In genomic region chr17:35063514-35064223, GRCh38 we compare ENCODE assay signal across 1 cellular context.
A peak's percentile ranks its signal among the peaks of the same experiment; 100 is the strongest.
TF ChIP-seq lines count a peak whose summit lies in the region.

A gene with protein sequence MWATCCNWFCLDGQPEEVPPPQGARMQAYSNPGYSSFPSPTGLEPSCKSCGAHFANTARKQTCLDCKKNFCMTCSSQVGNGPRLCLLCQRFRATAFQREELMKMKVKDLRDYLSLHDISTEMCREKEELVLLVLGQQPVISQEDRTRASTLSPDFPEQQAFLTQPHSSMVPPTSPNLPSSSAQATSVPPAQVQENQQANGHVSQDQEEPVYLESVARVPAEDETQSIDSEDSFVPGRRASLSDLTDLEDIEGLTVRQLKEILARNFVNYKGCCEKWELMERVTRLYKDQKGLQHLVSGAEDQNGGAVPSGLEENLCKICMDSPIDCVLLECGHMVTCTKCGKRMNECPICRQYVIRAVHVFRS (minus strand): TSS chr17:35063707. CDS start chr17:35026553, 37,154 bp downstream.

TF ChIP-seq in GM12878, 131 proteins besides CTCF, POLR2A, EP300 and RAD21 (continued from another document and continues in another):
- TF ChIP-seq BCL3 (IDR thresholded peaks at IDR 0.05; ENCODE audit: borderline replicate concordance, insufficient read depth, low read depth, low read length, poor library complexity, severe bottlenecking) (peak; percentile 84), NR2C2 (IDR thresholded peaks at IDR 0.05; ENCODE audit: borderline replicate concordance, control insufficient read depth, insufficient read length, low read depth) (no peak), PAX5 (IDR thresholded peaks at IDR 0.05; ENCODE audit: borderline replicate concordance, low read depth, low read length) (peak; percentile 94), SREBF2 (IDR thresholded peaks at IDR 0.05; ENCODE audit: low read length) (no peak), RELA (IDR thresholded peaks at IDR 0.05; ENCODE audit: borderline replicate concordance, partially characterized antibody) (peak; percentile 94), ESRRA (IDR thresholded peaks at IDR 0.05; ENCODE audit: low read length) (no peak), FOXM1 (IDR thresholded peaks at IDR 0.05; ENCODE audit: low read depth, low read length) (peak; percentile 93), FOXK2 (IDR thresholded peaks at IDR 0.05) (no peak), NFIC (IDR thresholded peaks at IDR 0.05; ENCODE audit: low read depth, low read length) (peak; percentile 95), MAX (IDR thresholded peaks at IDR 0.05; ENCODE audit: low read depth, low read length) (0 out of 2 replicates have a peak, but pooled peaks have one; percentile 40), MYC (IDR thresholded peaks at IDR 0.05; ENCODE audit: insufficient read depth, insufficient read length, insufficient replicate concordance, low read length, severe bottlenecking) (no peak), YY1 (IDR thresholded peaks at IDR 0.05; ENCODE audit: low read depth, low read length) (peak; percentile 84), CHD2 (IDR thresholded peaks at IDR 0.05; ENCODE audit: borderline replicate concordance, low read depth, low read length) (peak; percentile 72; the same call in 1 of the 2 replicates), USF2 (IDR thresholded peaks at IDR 0.05; ENCODE audit: borderline replicate concordance, low read depth, low read length) (no peak), CBFB (IDR thresholded peaks at IDR 0.05; ENCODE audit: low read depth) (peak; percentile 80; the same call in 1 of the 2 replicates), BHLHE40 (IDR thresholded peaks at IDR 0.05; ENCODE audit: borderline replicate concordance in 1 of 2, low read depth in 2 of 2, low read length in 1 of 2) (peak; percentile 64 to 66; a peak in 2 of 4 replicates), FOS (IDR thresholded peaks at IDR 0.05; ENCODE audit: borderline replicate concordance, extremely low read depth, insufficient read length) (no peak), WRNIP1 (IDR thresholded peaks at IDR 0.05; ENCODE audit: borderline replicate concordance, low read depth, low read length) (no peak), KAT2A (conservative IDR thresholded peaks at IDR 0.05; ENCODE audit: control insufficient read depth, low read depth, low read length) (no peak), NR2F1 (conservative IDR thresholded peaks at IDR 0.05) (peak; percentile 72), POLR2AphosphoS2 (IDR thresholded peaks at IDR 0.05; ENCODE audit: low read depth, low read length) (no peak), NBN (IDR thresholded peaks at IDR 0.05) (peak; percentile 92), ZNF384 (IDR thresholded peaks at IDR 0.05; ENCODE audit: borderline replicate concordance, low read depth, low read length) (peak; percentile 88), MTA3 (IDR thresholded peaks at IDR 0.05; ENCODE audit: borderline replicate concordance, low read length) (peak; percentile 85), TBL1XR1 (IDR thresholded peaks at IDR 0.05; ENCODE audit: low read depth, low read length) (peak; percentile 80; the same call in 1 of the 2 replicates), CBX3 (IDR thresholded peaks at IDR 0.05; ENCODE audit: borderline replicate concordance, low read depth) (no peak), SIN3A (IDR thresholded peaks at IDR 0.05; ENCODE audit: low read depth, low read length) (no peak; the same call in 1 of the 2 replicates), CBX5 (IDR thresholded peaks at IDR 0.05; ENCODE audit: low read depth) (0 out of 2 replicates have a peak, but pooled peaks have one; percentile 35), NR2C1 (IDR thresholded peaks at IDR 0.05) (no peak), HDAC6 (IDR thresholded peaks at IDR 0.05; ENCODE audit: unreplicated experiment) (no peak)
- TF ChIP-seq, protein P1, sequence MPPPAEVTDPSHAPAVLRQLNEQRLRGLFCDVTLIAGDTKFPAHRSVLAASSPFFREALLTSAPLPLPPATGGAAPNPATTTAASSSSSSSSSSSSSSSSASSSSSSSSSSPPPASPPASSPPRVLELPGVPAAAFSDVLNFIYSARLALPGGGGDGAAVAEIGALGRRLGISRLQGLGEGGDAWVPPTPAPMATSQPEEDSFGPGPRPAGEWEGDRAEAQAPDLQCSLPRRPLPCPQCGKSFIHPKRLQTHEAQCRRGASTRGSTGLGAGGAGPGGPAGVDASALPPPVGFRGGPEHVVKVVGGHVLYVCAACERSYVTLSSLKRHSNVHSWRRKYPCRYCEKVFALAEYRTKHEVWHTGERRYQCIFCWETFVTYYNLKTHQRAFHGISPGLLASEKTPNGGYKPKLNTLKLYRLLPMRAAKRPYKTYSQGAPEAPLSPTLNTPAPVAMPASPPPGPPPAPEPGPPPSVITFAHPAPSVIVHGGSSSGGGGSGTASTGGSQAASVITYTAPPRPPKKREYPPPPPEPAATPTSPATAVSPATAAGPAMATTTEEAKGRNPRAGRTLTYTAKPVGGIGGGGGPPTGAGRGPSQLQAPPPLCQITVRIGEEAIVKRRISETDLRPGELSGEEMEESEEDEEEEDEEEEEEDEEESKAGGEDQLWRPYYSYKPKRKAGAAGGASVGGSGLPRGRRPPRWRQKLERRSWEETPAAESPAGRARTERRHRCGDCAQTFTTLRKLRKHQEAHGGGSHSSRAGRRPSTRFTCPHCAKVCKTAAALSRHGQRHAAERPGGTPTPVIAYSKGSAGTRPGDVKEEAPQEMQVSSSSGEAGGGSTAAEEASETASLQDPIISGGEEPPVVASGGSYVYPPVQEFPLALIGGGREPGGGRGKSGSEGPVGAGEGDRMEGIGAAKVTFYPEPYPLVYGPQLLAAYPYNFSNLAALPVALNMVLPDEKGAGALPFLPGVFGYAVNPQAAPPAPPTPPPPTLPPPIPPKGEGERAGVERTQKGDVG (CRISPR knock-in tag; IDR thresholded peaks at IDR 0.05) = no peak
- TF ChIP-seq, protein P2, sequence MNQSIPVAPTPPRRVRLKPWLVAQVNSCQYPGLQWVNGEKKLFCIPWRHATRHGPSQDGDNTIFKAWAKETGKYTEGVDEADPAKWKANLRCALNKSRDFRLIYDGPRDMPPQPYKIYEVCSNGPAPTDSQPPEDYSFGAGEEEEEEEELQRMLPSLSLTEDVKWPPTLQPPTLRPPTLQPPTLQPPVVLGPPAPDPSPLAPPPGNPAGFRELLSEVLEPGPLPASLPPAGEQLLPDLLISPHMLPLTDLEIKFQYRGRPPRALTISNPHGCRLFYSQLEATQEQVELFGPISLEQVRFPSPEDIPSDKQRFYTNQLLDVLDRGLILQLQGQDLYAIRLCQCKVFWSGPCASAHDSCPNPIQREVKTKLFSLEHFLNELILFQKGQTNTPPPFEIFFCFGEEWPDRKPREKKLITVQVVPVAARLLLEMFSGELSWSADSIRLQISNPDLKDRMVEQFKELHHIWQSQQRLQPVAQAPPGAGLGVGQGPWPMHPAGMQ (IDR thresholded peaks at IDR 0.05; ENCODE audit: borderline replicate concordance) = no peak
- TF ChIP-seq, protein P3, sequence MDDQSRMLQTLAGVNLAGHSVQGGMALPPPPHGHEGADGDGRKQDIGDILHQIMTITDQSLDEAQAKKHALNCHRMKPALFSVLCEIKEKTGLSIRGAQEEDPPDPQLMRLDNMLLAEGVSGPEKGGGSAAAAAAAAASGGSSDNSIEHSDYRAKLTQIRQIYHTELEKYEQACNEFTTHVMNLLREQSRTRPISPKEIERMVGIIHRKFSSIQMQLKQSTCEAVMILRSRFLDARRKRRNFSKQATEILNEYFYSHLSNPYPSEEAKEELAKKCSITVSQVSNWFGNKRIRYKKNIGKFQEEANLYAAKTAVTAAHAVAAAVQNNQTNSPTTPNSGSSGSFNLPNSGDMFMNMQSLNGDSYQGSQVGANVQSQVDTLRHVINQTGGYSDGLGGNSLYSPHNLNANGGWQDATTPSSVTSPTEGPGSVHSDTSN (IDR thresholded peaks at IDR 0.05; ENCODE audit: insufficient replicate concordance, low read depth, low read length) = no peak
- TF ChIP-seq, protein P4, sequence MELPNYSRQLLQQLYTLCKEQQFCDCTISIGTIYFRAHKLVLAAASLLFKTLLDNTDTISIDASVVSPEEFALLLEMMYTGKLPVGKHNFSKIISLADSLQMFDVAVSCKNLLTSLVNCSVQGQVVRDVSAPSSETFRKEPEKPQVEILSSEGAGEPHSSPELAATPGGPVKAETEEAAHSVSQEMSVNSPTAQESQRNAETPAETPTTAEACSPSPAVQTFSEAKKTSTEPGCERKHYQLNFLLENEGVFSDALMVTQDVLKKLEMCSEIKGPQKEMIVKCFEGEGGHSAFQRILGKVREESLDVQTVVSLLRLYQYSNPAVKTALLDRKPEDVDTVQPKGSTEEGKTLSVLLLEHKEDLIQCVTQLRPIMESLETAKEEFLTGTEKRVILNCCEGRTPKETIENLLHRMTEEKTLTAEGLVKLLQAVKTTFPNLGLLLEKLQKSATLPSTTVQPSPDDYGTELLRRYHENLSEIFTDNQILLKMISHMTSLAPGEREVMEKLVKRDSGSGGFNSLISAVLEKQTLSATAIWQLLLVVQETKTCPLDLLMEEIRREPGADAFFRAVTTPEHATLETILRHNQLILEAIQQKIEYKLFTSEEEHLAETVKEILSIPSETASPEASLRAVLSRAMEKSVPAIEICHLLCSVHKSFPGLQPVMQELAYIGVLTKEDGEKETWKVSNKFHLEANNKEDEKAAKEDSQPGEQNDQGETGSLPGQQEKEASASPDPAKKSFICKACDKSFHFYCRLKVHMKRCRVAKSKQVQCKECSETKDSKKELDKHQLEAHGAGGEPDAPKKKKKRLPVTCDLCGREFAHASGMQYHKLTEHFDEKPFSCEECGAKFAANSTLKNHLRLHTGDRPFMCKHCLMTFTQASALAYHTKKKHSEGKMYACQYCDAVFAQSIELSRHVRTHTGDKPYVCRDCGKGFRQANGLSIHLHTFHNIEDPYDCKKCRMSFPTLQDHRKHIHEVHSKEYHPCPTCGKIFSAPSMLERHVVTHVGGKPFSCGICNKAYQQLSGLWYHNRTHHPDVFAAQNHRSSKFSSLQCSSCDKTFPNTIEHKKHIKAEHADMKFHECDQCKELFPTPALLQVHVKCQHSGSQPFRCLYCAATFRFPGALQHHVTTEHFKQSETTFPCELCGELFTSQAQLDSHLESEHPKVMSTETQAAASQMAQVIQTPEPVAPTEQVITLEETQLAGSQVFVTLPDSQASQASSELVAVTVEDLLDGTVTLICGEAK (IDR thresholded peaks at IDR 0.05; ENCODE audit: borderline replicate concordance) = no peak
- TF ChIP-seq, protein P5, sequence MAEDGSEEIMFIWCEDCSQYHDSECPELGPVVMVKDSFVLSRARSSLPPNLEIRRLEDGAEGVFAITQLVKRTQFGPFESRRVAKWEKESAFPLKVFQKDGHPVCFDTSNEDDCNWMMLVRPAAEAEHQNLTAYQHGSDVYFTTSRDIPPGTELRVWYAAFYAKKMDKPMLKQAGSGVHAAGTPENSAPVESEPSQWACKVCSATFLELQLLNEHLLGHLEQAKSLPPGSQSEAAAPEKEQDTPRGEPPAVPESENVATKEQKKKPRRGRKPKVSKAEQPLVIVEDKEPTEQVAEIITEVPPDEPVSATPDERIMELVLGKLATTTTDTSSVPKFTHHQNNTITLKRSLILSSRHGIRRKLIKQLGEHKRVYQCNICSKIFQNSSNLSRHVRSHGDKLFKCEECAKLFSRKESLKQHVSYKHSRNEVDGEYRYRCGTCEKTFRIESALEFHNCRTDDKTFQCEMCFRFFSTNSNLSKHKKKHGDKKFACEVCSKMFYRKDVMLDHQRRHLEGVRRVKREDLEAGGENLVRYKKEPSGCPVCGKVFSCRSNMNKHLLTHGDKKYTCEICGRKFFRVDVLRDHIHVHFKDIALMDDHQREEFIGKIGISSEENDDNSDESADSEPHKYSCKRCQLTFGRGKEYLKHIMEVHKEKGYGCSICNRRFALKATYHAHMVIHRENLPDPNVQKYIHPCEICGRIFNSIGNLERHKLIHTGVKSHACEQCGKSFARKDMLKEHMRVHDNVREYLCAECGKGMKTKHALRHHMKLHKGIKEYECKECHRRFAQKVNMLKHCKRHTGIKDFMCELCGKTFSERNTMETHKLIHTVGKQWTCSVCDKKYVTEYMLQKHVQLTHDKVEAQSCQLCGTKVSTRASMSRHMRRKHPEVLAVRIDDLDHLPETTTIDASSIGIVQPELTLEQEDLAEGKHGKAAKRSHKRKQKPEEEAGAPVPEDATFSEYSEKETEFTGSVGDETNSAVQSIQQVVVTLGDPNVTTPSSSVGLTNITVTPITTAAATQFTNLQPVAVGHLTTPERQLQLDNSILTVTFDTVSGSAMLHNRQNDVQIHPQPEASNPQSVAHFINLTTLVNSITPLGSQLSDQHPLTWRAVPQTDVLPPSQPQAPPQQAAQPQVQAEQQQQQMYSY (CRISPR knock-in tag; IDR thresholded peaks at IDR 0.05) = no peak
- TF ChIP-seq, protein P6, sequence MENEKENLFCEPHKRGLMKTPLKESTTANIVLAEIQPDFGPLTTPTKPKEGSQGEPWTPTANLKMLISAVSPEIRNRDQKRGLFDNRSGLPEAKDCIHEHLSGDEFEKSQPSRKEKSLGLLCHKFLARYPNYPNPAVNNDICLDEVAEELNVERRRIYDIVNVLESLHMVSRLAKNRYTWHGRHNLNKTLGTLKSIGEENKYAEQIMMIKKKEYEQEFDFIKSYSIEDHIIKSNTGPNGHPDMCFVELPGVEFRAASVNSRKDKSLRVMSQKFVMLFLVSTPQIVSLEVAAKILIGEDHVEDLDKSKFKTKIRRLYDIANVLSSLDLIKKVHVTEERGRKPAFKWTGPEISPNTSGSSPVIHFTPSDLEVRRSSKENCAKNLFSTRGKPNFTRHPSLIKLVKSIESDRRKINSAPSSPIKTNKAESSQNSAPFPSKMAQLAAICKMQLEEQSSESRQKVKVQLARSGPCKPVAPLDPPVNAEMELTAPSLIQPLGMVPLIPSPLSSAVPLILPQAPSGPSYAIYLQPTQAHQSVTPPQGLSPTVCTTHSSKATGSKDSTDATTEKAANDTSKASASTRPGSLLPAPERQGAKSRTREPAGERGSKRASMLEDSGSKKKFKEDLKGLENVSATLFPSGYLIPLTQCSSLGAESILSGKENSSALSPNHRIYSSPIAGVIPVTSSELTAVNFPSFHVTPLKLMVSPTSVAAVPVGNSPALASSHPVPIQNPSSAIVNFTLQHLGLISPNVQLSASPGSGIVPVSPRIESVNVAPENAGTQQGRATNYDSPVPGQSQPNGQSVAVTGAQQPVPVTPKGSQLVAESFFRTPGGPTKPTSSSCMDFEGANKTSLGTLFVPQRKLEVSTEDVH (IDR thresholded peaks at IDR 0.05; ENCODE audit: low read depth, partially characterized antibody) = no peak
